Comparison of ENCODE assay signal across 8 cellular contexts in the genomic region with DNA sequence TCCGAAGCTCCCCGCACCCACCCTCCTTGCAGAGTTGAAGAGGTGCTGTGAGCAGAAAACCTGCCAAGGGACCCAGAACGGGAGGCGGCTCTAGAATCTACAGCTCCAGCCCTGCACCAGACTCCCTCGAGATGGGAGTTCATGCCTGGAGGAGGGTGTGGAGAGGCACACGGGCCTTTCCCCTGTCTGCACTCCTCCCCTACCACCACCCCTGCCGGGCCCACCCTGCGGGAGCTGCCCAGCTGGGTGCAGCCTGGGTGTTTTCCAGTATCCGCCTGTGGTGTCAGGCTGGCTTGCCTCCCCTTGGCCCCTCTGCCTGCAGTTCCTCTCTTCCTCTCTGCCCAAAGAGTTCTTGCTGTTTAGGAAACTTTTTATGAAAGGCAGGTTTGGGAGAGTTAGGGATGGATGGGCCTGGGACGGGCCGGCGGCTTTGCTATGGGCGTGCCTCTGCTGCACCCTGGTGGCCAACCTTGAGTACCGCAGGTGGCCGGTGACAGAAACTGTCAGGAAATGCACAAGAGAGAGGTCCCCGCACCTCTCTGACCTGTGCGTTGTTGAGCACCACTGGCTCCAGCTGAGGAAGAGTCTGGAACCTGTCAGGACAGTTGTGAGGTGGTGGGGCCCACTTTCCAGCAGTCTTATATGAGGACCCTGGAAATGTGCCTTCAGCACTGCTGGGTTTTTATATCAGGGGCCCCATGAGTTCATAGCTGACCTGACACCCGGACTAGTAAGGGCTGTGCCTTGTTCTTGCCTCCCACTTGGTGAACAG.
DNase-seq lines count a peak whose midpoint lies in the region; ATAC-seq and TF ChIP-seq lines count a peak whose summit lies in the region.

No MANE protein-coding gene starts in this region.

- WGBS in right lobe of liver (ENCODE audit: insufficient coverage, low coverage, low lambda C conversion rate, missing lambda C conversion rate): 36% methylated on average over 5 of the region's 18 CpGs

- DNase-seq in AG09319 (ENCODE audit: extremely low read depth, low read depth): no peak
- DNase-seq in NCI-H2171 treated with DMSO at 0.1 percent for 48 hours (lab: John Stamatoyannopoulos, UW): peak; percentile 56
- DNase-seq in activated CD4-positive, alpha-beta T cell treated with anti-CD3 and anti-CD28 coated beads for 36 hours: peak; percentile 84
- DNase-seq in choroid plexus epithelial cell (ENCODE audit: low read depth): peak; percentile 74
- DNase-seq in right lobe of liver: peak; percentile 78 to 82 (median 82)
- DNase-seq in stimulated activated CD4-positive, alpha-beta T cell treated with anti-CD3 and anti-CD28 coated beads, TNF-alpha, amount 100 ng/mL, for 4 hours (ENCODE audit: low read depth in 3 of 3): peak; percentile 52 to 72 (median 66)

- H3K27ac ChIP-seq in right lobe of liver: no peak overlapping the region

- no peak for TF ChIP-seq POLR2A in right lobe of liver (IDR thresholded peaks at IDR 0.05)

- peaks cover 31% of the 10 kb centered on the region for H3K36me3 Mint-ChIP-seq in activated CD4-positive, alpha-beta T cell treated with anti-CD3 and anti-CD28 coated beads for 36 hours (ENCODE audit: low read depth)

- no peaks in the 10 kb centered on the region for H3K27me3 Mint-ChIP-seq in activated CD4-positive, alpha-beta T cell treated with anti-CD3 and anti-CD28 coated beads for 36 hours

- CTCF ChIA-PET in activated CD4-positive, alpha-beta T cell treated with anti-CD3 and anti-CD28 coated beads for 36 hours (lab: Charles Lee): interaction anchor here (0.7 to 4.3 kb wide), 34 partner anchors 11 to 170 kb away, joined by 3 to 57 read pairs (median 4); no protein-coding TSS in a partner anchor

- H3K9me3 ChIP-seq in right lobe of liver: no peaks in the 10 kb centered on the region

- H3K27me3 ChIP-seq in right lobe of liver: no peaks in the 10 kb centered on the region

- H3K36me3 ChIP-seq in right lobe of liver: peaks cover 3 to 56% (median 21%) of the 10 kb centered on the region in 4 donors

- POLR2A ChIA-PET in activated CD4-positive, alpha-beta T cell treated with anti-CD3 and anti-CD28 coated beads for 36 hours (lab: Charles Lee): interaction anchor here (1.1 kb wide), 1 partner anchor 35 kb away, joined by 4 read pairs; no protein-coding TSS in a partner anchor

- no peak overlapping the region for H3K4me3 ChIP-seq in choroid plexus epithelial cell (ENCODE audit: low read depth, low read length)
- H3K4me3 ChIP-seq in right lobe of liver: no peak overlapping the region

- H3K4me3 Mint-ChIP-seq in activated CD4-positive, alpha-beta T cell treated with anti-CD3 and anti-CD28 coated beads for 36 hours: no peak overlapping the region

- ATAC-seq in GM19324 (IDR thresholded peaks at IDR 0.05; ENCODE audit: low FRiP score, unreplicated experiment) (peak; percentile 49), right lobe of liver (peak; percentile 70 to 86 (median 78)), GM21367 (IDR thresholded peaks at IDR 0.05; ENCODE audit: unreplicated experiment) (no peak)
- ATAC-seq in activated CD4-positive, alpha-beta T cell treated with anti-CD3 and anti-CD28 coated beads for 36 hours: peak; percentile 58

- peak overlapping the region; percentile 63 for H3K27ac Mint-ChIP-seq in activated CD4-positive, alpha-beta T cell treated with anti-CD3 and anti-CD28 coated beads for 36 hours

- peaks cover 0 to 7% (median 3%) of the 10 kb centered on the region in 4 donors for H3K4me1 ChIP-seq in right lobe of liver

- peaks cover 4% of the 10 kb centered on the region for H3K4me1 Mint-ChIP-seq in activated CD4-positive, alpha-beta T cell treated with anti-CD3 and anti-CD28 coated beads for 36 hours

- intact Hi-C loops in activated CD4-positive, alpha-beta T cell treated with anti-CD3 and anti-CD28 coated beads for 36 hours (cut with DNase I, micrococcal nuclease): loop anchor here (1.0 to 5.0 kb wide), 5 partner anchors 34 to 164 kb away; no protein-coding TSS in a partner anchor
- intact Hi-C loops in right lobe of liver (cut with DNase I): loop anchor here (2.0 to 10.0 kb wide), 5 partner anchors 58 to 164 kb away; no protein-coding TSS in a partner anchor

- TF ChIP-seq CTCF in AG09319 (IDR thresholded peaks at IDR 0.05; ENCODE audit: low read depth, low read length) (peak; percentile 86), choroid plexus epithelial cell (conservative IDR thresholded peaks at IDR 0.05; ENCODE audit: low read depth, low read length) (peak; percentile 94), right lobe of liver (IDR thresholded peaks at IDR 0.05) (peak; percentile 87 to 98 (median 96))

- H3K9me3 Mint-ChIP-seq in activated CD4-positive, alpha-beta T cell treated with anti-CD3 and anti-CD28 coated beads for 36 hours (ENCODE audit: low read depth): no peaks in the 10 kb centered on the region
